Comparison of ENCODE assay signal across 8 cellular contexts in genomic region chr11:111765984-111766833, GRCh38. TPM values are rescaled to one million over a fixed set of nuclear protein-coding genes. Genes with fewer than 3 reads are reported as not detected.
A peak's percentile ranks its signal among the peaks of the same experiment; 100 is the strongest.
DNase-seq lines count a peak whose midpoint lies in the region; ATAC-seq and TF ChIP-seq lines count a peak whose summit lies in the region.

Gene PPP2R1B (minus strand): TSS chr11:111766389. CDS start chr11:111766361, 28 bp downstream.

- peak; percentile 81 for ATAC-seq in GM19463 (IDR thresholded peaks at IDR 0.05; ENCODE audit: unreplicated experiment)

- H3K27ac Mint-ChIP-seq in endodermal cell, result peak within 1 kb of the TSS; percentile 97

- H3K9me3 Mint-ChIP-seq in endodermal cell, result no peaks in the 10 kb centered on the region

- peaks cover 30% of the 10 kb centered on the region for H3K36me3 Mint-ChIP-seq in endodermal cell (ENCODE audit: low read depth)

- H3K4me1 ChIP-seq in endodermal cell (ENCODE audit: control insufficient read depth, insufficient read depth, low read length), result no peaks in the 10 kb centered on the region

- peaks cover 37% of the 10 kb centered on the region for H3K36me3 ChIP-seq in endodermal cell (ENCODE audit: control insufficient read depth, insufficient read depth, low read length)

- no peaks in the 10 kb centered on the region for H3K9me3 ChIP-seq in endodermal cell (ENCODE audit: control insufficient read depth, low read length)

- no peaks in the 10 kb centered on the region for H3K27me3 ChIP-seq in endodermal cell (ENCODE audit: control insufficient read depth, insufficient read depth, low read length, poor library complexity, severe bottlenecking)

- DNase-seq in CMK (ENCODE audit: low read depth) (peak; percentile 45), HPDE6-E6E7 (ENCODE audit: extremely low spot score) (peak; percentile 89), NOMO-1 treated with dmso at 0.1 percent for 144 hours (lab: John Stamatoyannopoulos, UW; ENCODE audit: unreplicated experiment) (peak; percentile 55), endodermal cell (peak; percentile 97), mesenteric fat pad (ENCODE audit: low spot score) (peak; percentile 92)
- peak; percentile 40 for DNase-seq in activated CD8-positive, alpha-beta memory T cell treated with anti-CD3 and anti-CD28 coated beads, Interleukin-2, amount 50 U/mL, for 1 hour (ENCODE audit: extremely low read depth)
- peak; percentile 27 to 47 for DNase-seq in stimulated activated CD8-positive, alpha-beta memory T cell treated with anti-CD3 and anti-CD28 coated beads, Interleukin-15, amount 100 ng/mL, for 4 hours (ENCODE audit: low read depth in 2 of 2)

- WGBS in endodermal cell (ENCODE audit: insufficient coverage in 1 of 2, insufficient read length in 1 of 2), 2 experiments, result 0% methylated on average over 11 to 61 of the region's 61 CpGs

- no peaks in the 10 kb centered on the region for H3K27me3 Mint-ChIP-seq in endodermal cell (ENCODE audit: insufficient read depth)

- peak within 1 kb of the TSS; percentile 95 for H3K4me3 ChIP-seq in endodermal cell (ENCODE audit: low read length)

- H3K9ac ChIP-seq in endodermal cell (ENCODE audit: extremely low read depth, low read length, poor library complexity, severe bottlenecking), result peak within 1 kb of the TSS; percentile 77

- TF ChIP-seq CTCF in endodermal cell (conservative IDR thresholded peaks at IDR 0.05), result no peak

- peaks cover 24% of the 10 kb centered on the region for H3K4me1 Mint-ChIP-seq in endodermal cell

- peak within 1 kb of the TSS; percentile 57 for H3K27ac ChIP-seq in endodermal cell (ENCODE audit: low read depth, low read length)

- peak within 1 kb of the TSS; percentile 98 for H3K4me3 Mint-ChIP-seq in endodermal cell

RNA-seq across cellular contexts. Expression of gene PPP2R1B, which starts in this region (rescaled TPM):
- total RNA-seq in endodermal cell (10 to 100 TPM; 70.0 to 89.7 TPM), mesenteric fat pad (239 TPM)
- 36.8 TPM for polyA plus RNA-seq in endodermal cell (2013, experiment 1 of 2)
- polyA plus RNA-seq in endodermal cell (2013, experiment 2 of 2), result 37.3 TPM

Comparison
In these comparisons a context has a peak if more than half of its experiments do, and no peak if none do; other contexts are left out.
1. Peak in every context shown above with its lines: DNase-seq, ATAC-seq, H3K4me3 ChIP-seq and H3K27ac ChIP-seq.
2. DNase-seq: peak in every context shown above with its lines; median percentile 97 in endodermal cell; 92 in mesenteric fat pad; 89 in HPDE6-E6E7; 55 in NOMO-1 treated with dmso at 0.1 percent for 144 hours; 45 in CMK; 40 in activated CD8-positive, alpha-beta memory T cell treated with anti-CD3 and anti-CD28 coated beads, Interleukin-2, amount 50 U/mL, for 1 hour; 37 in stimulated activated CD8-positive, alpha-beta memory T cell treated with anti-CD3 and anti-CD28 coated beads, Interleukin-15, amount 100 ng/mL, for 4 hours.